In the genomic region with DNA sequence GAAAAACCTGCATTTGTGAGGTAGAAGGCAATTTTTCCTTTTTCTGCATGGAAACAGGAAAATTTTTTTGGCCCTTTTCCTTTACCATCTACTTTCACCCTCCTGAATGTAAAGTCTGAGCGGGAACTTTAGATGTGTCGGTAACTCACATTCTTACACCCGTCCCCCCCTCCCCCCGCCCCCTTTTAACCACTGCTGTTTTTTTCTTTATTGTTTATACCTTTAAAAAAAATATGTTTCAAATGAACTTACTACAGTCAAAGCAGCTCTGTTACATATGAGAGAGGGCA, we compare ENCODE assay signal across 8 cellular contexts. TPM values are rescaled to one million over a fixed set of nuclear protein-coding genes. Genes with fewer than 3 reads are reported as not detected.
DNase-seq lines count a peak whose midpoint lies in the region; ATAC-seq and TF ChIP-seq lines count a peak whose summit lies in the region.

No MANE protein-coding gene starts in this region.

- ATAC-seq in left ventricle myocardium superior: no peak
- no peak for ATAC-seq in HG03097 (IDR thresholded peaks at IDR 0.05; ENCODE audit: low FRiP score, unreplicated experiment)

- no peaks in the 10 kb centered on the region for H3K9me3 ChIP-seq in right atrium auricular region
- no peaks in the 10 kb centered on the region for H3K9me3 ChIP-seq in mononuclear cell (ENCODE audit: low read depth, low read length)

- H3K36me3 ChIP-seq in right atrium auricular region: no peaks in the 10 kb centered on the region
- H3K36me3 ChIP-seq in brain microvascular endothelial cell (replicated peaks): peaks cover 2% of the 10 kb centered on the region

- intact Hi-C loops in left ventricle myocardium superior (cut with micrococcal nuclease): loop anchor here (10.0 kb wide), 1 partner anchor 179 kb away; no protein-coding TSS in a partner anchor

- H3K4me1 ChIP-seq in right atrium auricular region (peaks cover 0 to 51% of the 10 kb centered on the region in 2 donors), mononuclear cell (ENCODE audit: insufficient read depth, low read length) (peaks cover 63% of the 10 kb centered on the region)

- H3K4me3 ChIP-seq in right atrium auricular region (peak overlapping the region; percentile 56 to 75), brain microvascular endothelial cell (ENCODE audit: low read depth, low read length) (peak overlapping the region; percentile 50), mononuclear cell (ENCODE audit: low read length) (peak overlapping the region; percentile 1)

- no peak for TF ChIP-seq CTCF in right atrium auricular region (IDR thresholded peaks at IDR 0.05)
- no peak for TF ChIP-seq CTCF in brain microvascular endothelial cell (IDR thresholded peaks at IDR 0.05; ENCODE audit: low read depth, low read length, missing control alignments)
- no peak for TF ChIP-seq CTCF in GM13976 (IDR thresholded peaks at IDR 0.05; ENCODE audit: borderline replicate concordance, control extremely low read depth, extremely low read depth, insufficient read depth, missing control alignments)

- DNase-seq in right atrium auricular region (ENCODE audit: low spot score): no peak
- no peak for DNase-seq in left ventricle myocardium superior
- no peak for DNase-seq in brain microvascular endothelial cell
- DNase-seq in GM13976 (ENCODE audit: low spot score): no peak
- DNase-seq in COLO668 (lab: John Stamatoyannopoulos, UW; ENCODE audit: unreplicated experiment): no peak
- no peak for DNase-seq in stimulated activated CD4-positive, alpha-beta T cell treated with anti-CD3 and anti-CD28 coated beads, Interleukin-15, amount 100 ng/mL, for 24 hours

- in situ Hi-C loops in brain microvascular endothelial cell (cut with HindIII; ENCODE audit: low pct_ligation_motif_present, low sequenced_read_pairs) (no loop called here), GM13976 (cut with MboI; ENCODE audit: low sequenced_read_pairs, unreplicated experiment) (loop anchor here (10.0 to 25.0 kb wide), 2 partner anchors 179 to 348 kb away; no protein-coding TSS in a partner anchor)

- H3K27ac ChIP-seq in right atrium auricular region: peak overlapping the region; percentile 92 to 98
- H3K27ac ChIP-seq in brain microvascular endothelial cell: peak overlapping the region; percentile 89

- no peaks in the 10 kb centered on the region for H3K27me3 ChIP-seq in right atrium auricular region
- peaks cover 18% of the 10 kb centered on the region for H3K27me3 ChIP-seq in brain microvascular endothelial cell (replicated peaks)
- peaks cover 84% of the 10 kb centered on the region for H3K27me3 ChIP-seq in mononuclear cell (ENCODE audit: insufficient read depth, low read length)

RNA-seq across cellular contexts. Expression of a gene that starts 0.5 kb away (rescaled TPM):
- 10 to 100 TPM; 32.1 to 43.6 TPM for total RNA-seq in right atrium auricular region
- 13.4 TPM for total RNA-seq in left ventricle myocardium superior
- total RNA-seq in mononuclear cell: 22.9 TPM

Comparison
In these comparisons a context has a peak if more than half of its experiments do, and no peak if none do; other contexts are left out.
1. H3K4me3 ChIP-seq: peak in every context shown above with its lines; median percentile 66 in right atrium auricular region; 50 in brain microvascular endothelial cell; 1 in mononuclear cell.